14 cellular contexts compared by ENCODE assay signal in the genomic region with DNA sequence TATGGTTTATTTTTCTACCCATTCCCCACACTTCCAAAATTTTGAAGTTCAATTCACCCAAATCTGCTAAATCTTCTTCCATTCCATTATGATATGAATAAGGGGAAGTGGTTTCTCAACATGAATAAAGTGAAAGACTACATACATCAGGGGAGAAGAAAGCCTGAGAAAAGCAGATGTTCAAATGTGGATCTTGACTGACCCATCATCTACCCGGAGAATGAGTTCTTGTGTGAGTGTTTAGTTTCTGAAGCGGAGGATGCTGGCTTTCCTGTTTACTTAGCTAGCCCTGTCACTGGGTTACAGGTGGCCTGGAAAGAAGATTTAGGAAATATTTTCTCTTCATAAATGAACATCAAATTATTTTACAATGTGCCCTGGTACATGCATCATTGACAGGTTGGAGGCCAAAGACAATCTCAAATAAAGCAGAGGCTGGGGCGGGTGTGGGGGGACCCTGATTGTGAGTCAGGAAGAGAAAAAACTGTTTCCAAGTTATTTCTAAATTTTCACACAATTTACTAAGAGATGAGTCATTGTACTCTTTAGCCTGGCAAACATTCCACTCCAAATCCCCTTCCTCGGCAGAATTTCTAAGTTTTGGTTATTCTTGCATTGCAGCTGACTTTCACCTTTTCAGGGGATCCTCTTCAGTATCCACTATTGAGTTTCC.
DNase-seq lines count a peak whose midpoint lies in the region; ATAC-seq and TF ChIP-seq lines count a peak whose summit lies in the region.
"Had no signal": no experiment of that assay in that cellular context is flagged by ENCODE, and none has a peak within 500 bp of the region (broad histone marks: within the 10 kb centered on the region; RNA-seq: fewer than 3 reads in every experiment).

No MANE protein-coding gene starts in this region.

- H3K9me3 ChIP-seq in HUES64 (ENCODE audit: insufficient read depth, low read depth, low read length) (no peaks in the 10 kb centered on the region), ascending aorta (no peaks in the 10 kb centered on the region)
- H3K9me3 ChIP-seq: gastroesophageal sphincter had no signal

- ATAC-seq in omental fat pad (ENCODE audit: low FRiP score) (peak; percentile 75), HG02885 (IDR thresholded peaks at IDR 0.05; ENCODE audit: poor library complexity, unreplicated experiment) (no peak), GM21515 (IDR thresholded peaks at IDR 0.05; ENCODE audit: unreplicated experiment) (no peak)
- ATAC-seq: gastroesophageal sphincter; stimulated activated memory B cell treated with anti-CD40 and anti-IgM and Interleukin-4, amounts not matched to agents 10 μg/mL and 1 μg/mL and 100 μg/mL, for 72 hours; T-cell had no signal

- 0 out of 2 replicates have a peak overlapping the region, but pooled peaks have one; percentile 8 for H3K27ac ChIP-seq in HUES64 (ENCODE audit: low read depth, low read length)
- H3K27ac ChIP-seq in ascending aorta, result peak overlapping the region; percentile 87 to 93
- H3K27ac ChIP-seq: gastroesophageal sphincter, KMS-11 had no signal

- TF ChIP-seq CTCF in ascending aorta (IDR thresholded peaks at IDR 0.05), result no peak
- TF ChIP-seq CTCF in omental fat pad (IDR thresholded peaks at IDR 0.05), result no peak

- H3K27me3 ChIP-seq in HUES64 (ENCODE audit: insufficient read depth, low read length), result no peaks in the 10 kb centered on the region
- no peaks in the 10 kb centered on the region for H3K27me3 ChIP-seq in ascending aorta
- H3K27me3 ChIP-seq: gastroesophageal sphincter had no signal

- intact Hi-C loops in ascending aorta (cut with DNase I), result loop anchor here (5.0 kb wide), 2 partner anchors 65 to 85 kb away; no protein-coding TSS in a partner anchor

- H3K4me3 ChIP-seq in HUES64 (ENCODE audit: low read length) (no peak overlapping the region), ascending aorta (no peak overlapping the region)
- H3K4me3 ChIP-seq: gastroesophageal sphincter had no signal

- H3K4me1 ChIP-seq in HUES64 (ENCODE audit: insufficient read depth, low read length) (peaks cover 29% of the 10 kb centered on the region), ascending aorta (peaks cover 3 to 21% of the 10 kb centered on the region in 2 donors)

- DNase-seq in EL, result peak; percentile 26
- no peak for DNase-seq in ascending aorta (ENCODE audit: low spot score in 2 of 2)
- no peak for DNase-seq in omental fat pad (ENCODE audit: low spot score)
- no peak for DNase-seq in superior temporal gyrus (ENCODE audit: extremely low spot score)
- DNase-seq in cortex of kidney (lab: John Stamatoyannopoulos, UW), result no peak
- DNase-seq: retina; stimulated activated CD4-positive, alpha-beta T cell treated with anti-CD3 and anti-CD28 coated beads, Interleukin-4, amount 100 ng/mL, for 24 hours; T-cell had no signal

- H3K9ac ChIP-seq in HUES64 (ENCODE audit: low read depth, low read length), result no peak overlapping the region
- H3K9ac ChIP-seq: KMS-11 had no signal

- H3K36me3 ChIP-seq in HUES64 (ENCODE audit: insufficient read depth, low read length) (no peaks in the 10 kb centered on the region), ascending aorta (no peaks in the 10 kb centered on the region)
- H3K36me3 ChIP-seq: gastroesophageal sphincter had no signal

- 88% methylated on average over 3 of the region's 4 CpGs for WGBS in HUES64
